8 cellular contexts compared by ENCODE assay signal in genomic region chr1:157090196-157090647, GRCh38. TPM values are rescaled to one million over a fixed set of nuclear protein-coding genes. Genes with fewer than 3 reads are reported as not detected.
A peak's percentile ranks its signal among the peaks of the same experiment; 100 is the strongest.
DNase-seq lines count a peak whose midpoint lies in the region; ATAC-seq and TF ChIP-seq lines count a peak whose summit lies in the region.

No MANE protein-coding gene starts in this region.

- no peak overlapping the region for H2AFZ ChIP-seq in osteoblast (ENCODE audit: low read length)

- no peaks in the 10 kb centered on the region for H3K79me2 ChIP-seq in osteoblast (ENCODE audit: insufficient read depth, low read length)

- no peaks in the 10 kb centered on the region for H4K20me1 ChIP-seq in osteoblast (ENCODE audit: insufficient read depth, low read length)

- H3K4me1 ChIP-seq in gastroesophageal sphincter (peaks cover 0 to 15% (median 5%) of the 10 kb centered on the region in 3 donors), osteoblast (ENCODE audit: insufficient read depth, low read length) (peaks cover 6% of the 10 kb centered on the region), suprapubic skin (peaks cover 14% of the 10 kb centered on the region)

- no peak overlapping the region for H3K9ac ChIP-seq in SK-N-MC (ENCODE audit: insufficient read length)

- H3K4me2 ChIP-seq in osteoblast (ENCODE audit: insufficient read depth, low read length), result peak overlapping the region; percentile 66

- DNase-seq in GDM1 (lab: John Stamatoyannopoulos, UW) (peak; percentile 68), MG63 (peak; percentile 75), SK-N-MC (ENCODE audit: low read depth, low spot score) (peak; percentile 81), activated gamma-delta T cell treated with Interleukin-2 at 50 U/mL for 16 hours (peak; percentile 90), osteoblast (ENCODE audit: insufficient read length, low spot score, missing footprints) (peak; percentile 98), suprapubic skin (ENCODE audit: low spot score in 2 of 2) (peak; percentile 92 to 93)

- H3K36me3 ChIP-seq in MG63, result no peaks in the 10 kb centered on the region
- no peaks in the 10 kb centered on the region for H3K36me3 ChIP-seq in SK-N-MC (ENCODE audit: insufficient read depth, low read length)
- H3K36me3 ChIP-seq in gastroesophageal sphincter, result no peaks in the 10 kb centered on the region
- no peaks in the 10 kb centered on the region for H3K36me3 ChIP-seq in osteoblast (ENCODE audit: insufficient read depth, low read length)
- H3K36me3 ChIP-seq in suprapubic skin, result no peaks in the 10 kb centered on the region

- no peak for TF ChIP-seq POLR2A in gastroesophageal sphincter (IDR thresholded peaks at IDR 0.05)
- TF ChIP-seq POLR2A in suprapubic skin (IDR thresholded peaks at IDR 0.05), result no peak

- 20% methylated on average over 1 of the region's 10 CpGs; no CpG with 5 or more reads in 1 of the 2 donors for WGBS in gastroesophageal sphincter (ENCODE audit: low coverage in 1 of 2), 2 donors
- WGBS in suprapubic skin, result no CpG with 5 or more reads among the region's 10 CpGs

- no peaks in the 10 kb centered on the region for H3K9me3 ChIP-seq in MG63
- no peaks in the 10 kb centered on the region for H3K9me3 ChIP-seq in SK-N-MC (ENCODE audit: low read depth, low read length)
- H3K9me3 ChIP-seq in gastroesophageal sphincter, result no peaks in the 10 kb centered on the region
- H3K9me3 ChIP-seq in osteoblast (ENCODE audit: low read depth, low read length), result no peaks in the 10 kb centered on the region
- H3K9me3 ChIP-seq in suprapubic skin, result no peaks in the 10 kb centered on the region

- peak; percentile 86 to 97 (median 94) for TF ChIP-seq CTCF in gastroesophageal sphincter (IDR thresholded peaks at IDR 0.05)
- peak; percentile 91 for TF ChIP-seq CTCF in osteoblast (IDR thresholded peaks at IDR 0.05; ENCODE audit: extremely low read depth, low read depth, low read length)
- peak; percentile 90 to 91 for TF ChIP-seq CTCF in suprapubic skin (IDR thresholded peaks at IDR 0.05)

- H3K4me3 ChIP-seq in MG63 (no peak overlapping the region), SK-N-MC (peak overlapping the region; percentile 66), gastroesophageal sphincter (no peak overlapping the region), osteoblast (ENCODE audit: insufficient read depth, low read length) (peak overlapping the region; percentile 32), suprapubic skin (no peak overlapping the region)

- no peak for TF ChIP-seq EP300 in gastroesophageal sphincter (IDR thresholded peaks at IDR 0.05)
- TF ChIP-seq EP300 in suprapubic skin (IDR thresholded peaks at IDR 0.05), result no peak

- H3K27me3 ChIP-seq in MG63, result no peaks in the 10 kb centered on the region
- peaks cover 7% of the 10 kb centered on the region for H3K27me3 ChIP-seq in gastroesophageal sphincter
- no peaks in the 10 kb centered on the region for H3K27me3 ChIP-seq in osteoblast (ENCODE audit: insufficient read depth, low read length)
- H3K27me3 ChIP-seq in suprapubic skin, result no peaks in the 10 kb centered on the region

- ATAC-seq in gastroesophageal sphincter, result peak; percentile 81
- no peak for ATAC-seq in GM18519 (IDR thresholded peaks at IDR 0.05; ENCODE audit: low FRiP score, unreplicated experiment)

- H3K27ac ChIP-seq in SK-N-MC (peak overlapping the region; percentile 72), gastroesophageal sphincter (no peak overlapping the region), osteoblast (ENCODE audit: low read depth, low read length) (no peak overlapping the region), suprapubic skin (no peak overlapping the region)

RNA-seq across cellular contexts. Expression of gene ETV3L, which starts 9.4 kb away (rescaled TPM):
- not detected in 2 replicates for total RNA-seq in MG63 (2014; rRNA removed; shearing (Covaris generic); ENCODE audit: low replicate concordance)
- total RNA-seq in gastroesophageal sphincter (not detected), osteoblast (not detected in 2 replicates), suprapubic skin (not detected)

RNA-seq across cellular contexts. Expression of gene ARHGEF11, which starts 44.7 kb away (rescaled TPM):
- total RNA-seq in MG63 (2014; rRNA removed; shearing (Covaris generic); ENCODE audit: low replicate concordance), result 15.3 and 31.2 TPM in 2 replicates
- total RNA-seq in gastroesophageal sphincter (10 to 100 TPM; 28.5 to 51.7 (median 37.3) TPM), osteoblast (45.4 and 50.3 TPM in 2 replicates), suprapubic skin (10 to 100 TPM; 30.7 to 46.1 (median 40.3) TPM)

RNA-seq across cellular contexts. Expression of gene ETV3, which starts 48.0 kb away (rescaled TPM):
- 6.6 and 7.3 TPM in 2 replicates for total RNA-seq in MG63 (2014; rRNA removed; shearing (Covaris generic); ENCODE audit: low replicate concordance)
- total RNA-seq in gastroesophageal sphincter (10 to 100 TPM; 17.7 to 27.3 (median 20.5) TPM), osteoblast (13.0 and 14.8 TPM in 2 replicates), suprapubic skin (10 to 100 TPM; 88.9 to 93.6 (median 90.9) TPM)

Comparison
In these comparisons a context has a peak if more than half of its experiments do, and no peak if none do; other contexts are left out.
1. H3K4me3 ChIP-seq: peak in SK-N-MC (single experiment) and osteoblast (single experiment); none in MG63 (single experiment), gastroesophageal sphincter (0 of 2) and suprapubic skin (single experiment).
2. Peak in every context shown above with its lines, with median percentiles within 50 percentile points of each other: DNase-seq and CTCF ChIP-seq.